ENCODE assay signal across 1 cellular context in genomic region chr12:12786371-12786715, GRCh38.
TF ChIP-seq lines count a peak whose summit lies in the region.

No MANE protein-coding gene starts in this region.

TF ChIP-seq in GM23338, 12 proteins besides CTCF, POLR2A, EP300 and RAD21 (continued from another document):
- TF ChIP-seq ZNF462 (CRISPR knock-in tag; IDR thresholded peaks at IDR 0.05) (no peak), EZH2 (IDR thresholded peaks at IDR 0.05; ENCODE audit: low read depth, unreplicated experiment) (no peak), ETS1 (IDR thresholded peaks at IDR 0.05) (no peak), JUNB (IDR thresholded peaks at IDR 0.05; ENCODE audit: unreplicated experiment) (no peak), POLR2AphosphoS5 (IDR thresholded peaks at IDR 0.05; ENCODE audit: low read depth) (no peak), CREB1 (CRISPR knock-in tag; IDR thresholded peaks at IDR 0.05; ENCODE audit: low read depth) (no peak), ZNF114 (CRISPR knock-in tag; IDR thresholded peaks at IDR 0.05) (no peak), NANOG (IDR thresholded peaks at IDR 0.05; ENCODE audit: borderline replicate concordance) (no peak), ZNF331 (CRISPR knock-in tag; IDR thresholded peaks at IDR 0.05; ENCODE audit: low read depth) (no peak), STAT1 (IDR thresholded peaks at IDR 0.05; ENCODE audit: unreplicated experiment) (no peak)
